In the genomic region with DNA sequence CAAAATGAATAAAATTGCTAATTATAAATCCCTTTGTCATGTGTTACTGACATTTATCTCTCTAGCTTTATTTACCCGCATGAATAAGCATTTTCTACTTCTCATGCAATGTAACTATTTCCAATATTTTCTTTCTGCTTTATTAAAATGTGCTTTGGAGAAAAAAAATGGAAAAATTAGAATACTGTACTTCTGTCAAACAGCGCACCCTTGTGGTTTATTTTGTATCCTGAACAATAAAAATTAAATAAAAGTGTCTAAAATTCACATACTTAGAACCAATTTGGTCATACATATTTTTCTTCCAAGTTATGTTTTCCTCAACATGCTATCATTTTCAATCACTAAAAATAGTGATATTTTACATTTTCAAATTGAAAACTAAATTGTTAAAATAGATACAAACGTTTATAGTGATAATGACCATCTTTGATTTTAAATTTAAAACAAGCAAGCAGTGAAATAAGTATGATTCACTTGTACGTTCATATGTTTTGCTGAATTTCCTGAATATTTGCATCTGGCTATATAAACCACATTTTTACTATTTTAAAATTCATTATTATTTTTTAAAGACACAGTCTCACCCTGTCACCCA, we compare ENCODE assay signal across 8 cellular contexts.
A peak's percentile ranks its signal among the peaks of the same experiment; 100 is the strongest.
DNase-seq lines count a peak whose midpoint lies in the region; ATAC-seq and TF ChIP-seq lines count a peak whose summit lies in the region.

No MANE protein-coding gene starts in this region.

- intact Hi-C loops in activated T-helper 1 cell treated with anti-CD3 and anti-CD28 coated beads, Interleukin-12 subunit alpha, Interleukin-12 subunit beta, Interleukin-2, Interleukin-4 antibody, amounts not matched to agents 30 ng/mL and 10 ng/mL and 1 ng/mL, durations not matched to agents 14 hours and 24 hours and 36 hours (cut with micrococcal nuclease), result loop anchor here (10.0 kb wide), 2 partner anchors 152 to 1542 kb away; no protein-coding TSS in a partner anchor

- no peak overlapping the region for H3K27ac Mint-ChIP-seq in activated T-helper 1 cell treated with anti-CD3 and anti-CD28 coated beads, Interleukin-12 subunit alpha, Interleukin-12 subunit beta, Interleukin-2, Interleukin-4 antibody, amounts not matched to agents 30 ng/mL and 10 ng/mL and 1 ng/mL, durations not matched to agents 14 hours and 24 hours and 36 hours
- no peak overlapping the region for H3K27ac Mint-ChIP-seq in stimulated activated naive B cell treated with anti-CD40 and anti-IgM and Interleukin-4, amounts not matched to agents 10 μg/mL and 1 μg/mL and 100 μg/mL, for 72 hours

- DNase-seq in GM12865 (ENCODE audit: low read depth), result no peak
- peak; percentile 18 for DNase-seq in RPMI7951 (ENCODE audit: low read depth)
- peak; percentile 66 for DNase-seq in glomerular visceral epithelial cell (ENCODE audit: extremely low spot score)
- no peak for DNase-seq in activated T-helper 1 cell treated with anti-CD3 and anti-CD28 coated beads, Interleukin-12 subunit alpha, Interleukin-12 subunit beta, Interleukin-2, Interleukin-4 antibody, amounts not matched to agents 30 ng/mL and 10 ng/mL and 1 ng/mL, durations not matched to agents 14 hours and 24 hours and 36 hours (ENCODE audit: low spot score)
- no peak for DNase-seq in HPDE6-E6E7 (ENCODE audit: extremely low spot score)
- no peak for DNase-seq in DMS79 (lab: John Stamatoyannopoulos, UW)
- DNase-seq in stimulated activated naive B cell treated with anti-CD40 and anti-IgM and Interleukin-4, amounts not matched to agents 10 μg/mL and 1 μg/mL and 100 μg/mL, for 72 hours, result no peak

- H3K4me1 Mint-ChIP-seq in activated T-helper 1 cell treated with anti-CD3 and anti-CD28 coated beads, Interleukin-12 subunit alpha, Interleukin-12 subunit beta, Interleukin-2, Interleukin-4 antibody, amounts not matched to agents 30 ng/mL and 10 ng/mL and 1 ng/mL, durations not matched to agents 14 hours and 24 hours and 36 hours (ENCODE audit: low read depth), result no peaks in the 10 kb centered on the region
- H3K4me1 Mint-ChIP-seq in stimulated activated naive B cell treated with anti-CD40 and anti-IgM and Interleukin-4, amounts not matched to agents 10 μg/mL and 1 μg/mL and 100 μg/mL, for 72 hours, result peaks cover 5 to 9% of the 10 kb centered on the region in 2 donors

- peak; percentile 61 for TF ChIP-seq CTCF in 22Rv1 (IDR thresholded peaks at IDR 0.05)
- peak; percentile 34 for TF ChIP-seq CTCF in GM12865 (IDR thresholded peaks at IDR 0.05; ENCODE audit: insufficient read depth, low read depth, low read length, missing control alignments)

- H3K27ac ChIP-seq in 22Rv1, result no peak overlapping the region

- no peak for ATAC-seq in stimulated activated naive B cell treated with anti-CD40 and anti-IgM and Interleukin-4, amounts not matched to agents 10 μg/mL and 1 μg/mL and 100 μg/mL, for 72 hours (replicated peaks)

- H3K9me3 Mint-ChIP-seq in activated T-helper 1 cell treated with anti-CD3 and anti-CD28 coated beads, Interleukin-12 subunit alpha, Interleukin-12 subunit beta, Interleukin-2, Interleukin-4 antibody, amounts not matched to agents 30 ng/mL and 10 ng/mL and 1 ng/mL, durations not matched to agents 14 hours and 24 hours and 36 hours, result no peaks in the 10 kb centered on the region
- H3K9me3 Mint-ChIP-seq in stimulated activated naive B cell treated with anti-CD40 and anti-IgM and Interleukin-4, amounts not matched to agents 10 μg/mL and 1 μg/mL and 100 μg/mL, for 72 hours, result no peaks in the 10 kb centered on the region

- no peak overlapping the region for H3K4me3 ChIP-seq in GM12865 (ENCODE audit: low read depth, low read length)

- no peak overlapping the region for H3K4me3 Mint-ChIP-seq in activated T-helper 1 cell treated with anti-CD3 and anti-CD28 coated beads, Interleukin-12 subunit alpha, Interleukin-12 subunit beta, Interleukin-2, Interleukin-4 antibody, amounts not matched to agents 30 ng/mL and 10 ng/mL and 1 ng/mL, durations not matched to agents 14 hours and 24 hours and 36 hours
- H3K4me3 Mint-ChIP-seq in stimulated activated naive B cell treated with anti-CD40 and anti-IgM and Interleukin-4, amounts not matched to agents 10 μg/mL and 1 μg/mL and 100 μg/mL, for 72 hours, result no peak overlapping the region

- H3K27me3 Mint-ChIP-seq in activated T-helper 1 cell treated with anti-CD3 and anti-CD28 coated beads, Interleukin-12 subunit alpha, Interleukin-12 subunit beta, Interleukin-2, Interleukin-4 antibody, amounts not matched to agents 30 ng/mL and 10 ng/mL and 1 ng/mL, durations not matched to agents 14 hours and 24 hours and 36 hours (ENCODE audit: insufficient read depth), result peaks cover 9% of the 10 kb centered on the region
- no peaks in the 10 kb centered on the region for H3K27me3 Mint-ChIP-seq in stimulated activated naive B cell treated with anti-CD40 and anti-IgM and Interleukin-4, amounts not matched to agents 10 μg/mL and 1 μg/mL and 100 μg/mL, for 72 hours

- H3K36me3 Mint-ChIP-seq in activated T-helper 1 cell treated with anti-CD3 and anti-CD28 coated beads, Interleukin-12 subunit alpha, Interleukin-12 subunit beta, Interleukin-2, Interleukin-4 antibody, amounts not matched to agents 30 ng/mL and 10 ng/mL and 1 ng/mL, durations not matched to agents 14 hours and 24 hours and 36 hours (ENCODE audit: low read depth), result no peaks in the 10 kb centered on the region
- peaks cover 14 to 45% of the 10 kb centered on the region in 2 donors for H3K36me3 Mint-ChIP-seq in stimulated activated naive B cell treated with anti-CD40 and anti-IgM and Interleukin-4, amounts not matched to agents 10 μg/mL and 1 μg/mL and 100 μg/mL, for 72 hours

Comparison
In these comparisons a context has a peak if more than half of its experiments do, and no peak if none do; other contexts are left out.
1. DNase-seq: peak in RPMI7951 (single experiment) and glomerular visceral epithelial cell (single experiment); none in GM12865 (single experiment), activated T-helper 1 cell treated with anti-CD3 and anti-CD28 coated beads, Interleukin-12 subunit alpha, Interleukin-12 subunit beta, Interleukin-2, Interleukin-4 antibody, amounts not matched to agents 30 ng/mL and 10 ng/mL and 1 ng/mL, durations not matched to agents 14 hours and 24 hours and 36 hours (single experiment), HPDE6-E6E7 (single experiment), DMS79 (single experiment) and stimulated activated naive B cell treated with anti-CD40 and anti-IgM and Interleukin-4, amounts not matched to agents 10 μg/mL and 1 μg/mL and 100 μg/mL, for 72 hours (single experiment).